Comparison of ENCODE assay signal across 21 cellular contexts in the genomic region with DNA sequence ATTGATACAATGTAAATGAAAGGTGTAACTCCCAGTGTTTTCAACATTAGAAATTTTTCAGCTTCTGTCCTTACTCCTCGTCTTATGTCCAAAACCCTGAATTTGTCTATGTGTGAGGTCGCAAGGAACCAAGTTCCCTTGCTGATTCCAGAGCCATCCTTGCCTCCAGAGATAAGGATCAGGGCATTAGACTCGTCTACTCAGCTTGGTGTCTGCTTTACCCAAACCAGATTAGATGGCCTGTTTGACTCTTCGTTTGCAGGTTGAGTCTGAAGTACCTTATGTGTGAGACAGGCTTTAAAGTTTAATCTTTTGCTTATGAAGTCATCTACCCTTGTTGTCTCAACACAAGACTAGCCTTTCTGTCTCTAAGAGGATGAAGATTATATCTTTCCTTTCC. TPM values are rescaled to one million over a fixed set of nuclear protein-coding genes. Genes with fewer than 3 reads are reported as not detected.
DNase-seq lines count a peak whose midpoint lies in the region; ATAC-seq and TF ChIP-seq lines count a peak whose summit lies in the region.
"Had no signal": no experiment of that assay in that cellular context is flagged by ENCODE, and none has a peak within 500 bp of the region (broad histone marks: within the 10 kb centered on the region; RNA-seq: fewer than 3 reads in every experiment).

No MANE protein-coding gene starts in this region.

- no peak for TF ChIP-seq CTCF in DND-41 (IDR thresholded peaks at IDR 0.05; ENCODE audit: borderline replicate concordance, extremely low read depth, low read length, poor library complexity, severe bottlenecking)
- no peak for TF ChIP-seq CTCF in endodermal cell (conservative IDR thresholded peaks at IDR 0.05)

- H3K27me3 Mint-ChIP-seq in endodermal cell (ENCODE audit: insufficient read depth): no peaks in the 10 kb centered on the region
- H3K27me3 Mint-ChIP-seq: IgD-negative memory B cell had no signal

- no peak overlapping the region for H3K9ac ChIP-seq in DND-41 (ENCODE audit: low read depth, low read length)
- no peak overlapping the region for H3K9ac ChIP-seq in endodermal cell (ENCODE audit: extremely low read depth, low read length, poor library complexity, severe bottlenecking)

- H3K27ac ChIP-seq in DND-41 (ENCODE audit: low read length) (peak overlapping the region; percentile 2; the same call in 1 of the 2 replicates), endodermal cell (ENCODE audit: low read depth, low read length) (no peak overlapping the region)

- H3K9me3 ChIP-seq in DND-41 (ENCODE audit: insufficient read depth, low read length, severe bottlenecking) (no peaks in the 10 kb centered on the region), endodermal cell (ENCODE audit: control insufficient read depth, low read length) (no peaks in the 10 kb centered on the region)
- H3K9me3 ChIP-seq: BLaER1 treated with 17β-estradiol and CSF1 and Interleukin-3, amounts not matched to agents 10 nM and 100 nM had no signal

- H3K79me2 ChIP-seq in DND-41 (ENCODE audit: insufficient read depth, low read length): peaks cover 10% of the 10 kb centered on the region

- H3K4me1 ChIP-seq in DND-41 (ENCODE audit: insufficient read depth, low read length) (peaks cover 12% of the 10 kb centered on the region), endodermal cell (ENCODE audit: control insufficient read depth, insufficient read depth, low read length) (no peaks in the 10 kb centered on the region)

- WGBS in endodermal cell (ENCODE audit: insufficient coverage in 1 of 2, insufficient read length in 1 of 2), 2 experiments: 59 to 67% methylated on average over 4 of the region's 4 CpGs

- no peaks in the 10 kb centered on the region for H3K27me3 ChIP-seq in DND-41 (ENCODE audit: insufficient read depth, low read length, poor library complexity)
- no peaks in the 10 kb centered on the region for H3K27me3 ChIP-seq in endodermal cell (ENCODE audit: control insufficient read depth, insufficient read depth, low read length, poor library complexity, severe bottlenecking)
- H3K27me3 ChIP-seq: BLaER1 treated with 17β-estradiol and CSF1 and Interleukin-3, amounts not matched to agents 10 nM and 100 nM had no signal

- peaks cover 21% of the 10 kb centered on the region for H3K4me1 Mint-ChIP-seq in endodermal cell

- H2AFZ ChIP-seq in DND-41 (ENCODE audit: low read depth, low read length): no peak overlapping the region

- H3K4me3 ChIP-seq in DND-41 (ENCODE audit: low read depth in 1 of 2, low read length in 2 of 2): no peak overlapping the region
- no peak overlapping the region for H3K4me3 ChIP-seq in endodermal cell (ENCODE audit: low read length)
- H3K4me3 ChIP-seq: BLaER1 treated with 17β-estradiol and CSF1 and Interleukin-3, amounts not matched to agents 10 nM and 100 nM had no signal

- no peak for ATAC-seq in DND-41 (ENCODE audit: insufficient read depth, low read depth)
- ATAC-seq in HG03565 (IDR thresholded peaks at IDR 0.05; ENCODE audit: unreplicated experiment): no peak
- ATAC-seq: CD8-positive, alpha-beta T cell; Panc1; Right ventricle myocardium inferior had no signal

- H3K4me2 ChIP-seq in DND-41 (ENCODE audit: insufficient read depth, low read length): no peak overlapping the region

- H4K20me1 ChIP-seq in DND-41 (ENCODE audit: insufficient read depth, low read length): no peaks in the 10 kb centered on the region

- DNase-seq in D341Med (ENCODE audit: low spot score) (peak; percentile 62), DND-41 (no peak), SK-N-DZ (ENCODE audit: low spot score) (peak; percentile 81), endodermal cell (peak; percentile 57), T1000 (lab: John Stamatoyannopoulos, UW) (no peak), mucosa of gallbladder (ENCODE audit: low spot score) (no peak)
- DNase-seq: CD8-positive, alpha-beta T cell; DMS 273 treated with DMSO at 0.1 percent for 48 hours; HCEC 1CT; Kasumi-1; MM.1S; NCI-H1092; NCI-H1436 treated with DMSO at 0.1 percent for 48 hours; NCI-H2029 treated with DMSO at 0.1 percent for 48 hours; NCI-H2171; NCI-H526 had no signal

- peaks cover 87% of the 10 kb centered on the region for H3K36me3 ChIP-seq in DND-41 (ENCODE audit: insufficient read depth, low read length)
- H3K36me3 ChIP-seq in endodermal cell (ENCODE audit: control insufficient read depth, insufficient read depth, low read length): peaks cover 65% of the 10 kb centered on the region

- H3K9me3 Mint-ChIP-seq in endodermal cell: no peaks in the 10 kb centered on the region
- H3K9me3 Mint-ChIP-seq: CD8-positive, alpha-beta T cell; IgD-negative memory B cell had no signal

- H3K27ac Mint-ChIP-seq in endodermal cell: peak overlapping the region; percentile 12
- H3K27ac Mint-ChIP-seq: CD8-positive, alpha-beta T cell; IgD-negative memory B cell had no signal

- H3K4me3 Mint-ChIP-seq in endodermal cell: no peak overlapping the region
- H3K4me3 Mint-ChIP-seq: CD8-positive, alpha-beta T cell; IgD-negative memory B cell had no signal

- peaks cover 53% of the 10 kb centered on the region for H3K36me3 Mint-ChIP-seq in endodermal cell (ENCODE audit: low read depth)

RNA-seq across cellular contexts. Expression of a gene that starts 55.6 kb away (rescaled TPM):
- polyA plus RNA-seq in SK-N-DZ (2014; cell fraction: cytosol; rRNA removed): 27.1 and 32.5 TPM in 2 replicates
- polyA plus RNA-seq in SK-N-DZ (2014; cell fraction: nucleus; rRNA removed): 30.9 and 33.0 TPM in 2 replicates
- total RNA-seq in endodermal cell (10 to 100 TPM; 61.9 to 69.1 TPM), mucosa of gallbladder (65.7 TPM)
- 37.2 TPM for polyA plus RNA-seq in endodermal cell (2013, experiment 1 of 2)
- 37.3 TPM for polyA plus RNA-seq in endodermal cell (2013, experiment 2 of 2)

Comparison
In these comparisons a context has a peak if more than half of its experiments do, and no peak if none do; other contexts are left out.
1. DNase-seq: peak in D341Med (single experiment), SK-N-DZ (single experiment) and endodermal cell (single experiment); none in DND-41 (single experiment), T1000 (single experiment) and mucosa of gallbladder (single experiment).